Comparison of ENCODE assay signal across 1 cellular context in the genomic region with DNA sequence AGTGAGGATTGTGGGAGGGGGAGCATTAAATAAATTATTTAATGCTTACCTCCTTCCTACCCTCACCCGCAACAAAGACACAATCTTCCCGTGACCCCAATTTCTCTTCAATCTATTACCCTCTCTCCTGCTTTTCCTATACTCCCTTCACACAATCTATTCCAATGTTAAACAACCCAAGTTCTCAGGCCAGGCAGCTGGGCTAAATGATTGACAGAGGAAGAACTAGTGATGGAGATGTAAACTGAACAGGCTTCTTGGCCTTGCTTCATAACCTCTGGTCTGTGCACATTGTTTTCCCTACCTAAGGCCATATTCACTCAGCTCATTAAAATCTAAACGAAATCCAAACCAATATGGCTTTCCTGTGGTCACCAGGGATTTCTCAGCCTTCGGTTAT.
TF ChIP-seq lines count a peak whose summit lies in the region.

No MANE protein-coding gene starts in this region.

TF ChIP-seq in WTC11, 78 proteins besides CTCF, POLR2A, EP300 and RAD21 (continued from another document):
- TF ChIP-seq, protein P1, sequence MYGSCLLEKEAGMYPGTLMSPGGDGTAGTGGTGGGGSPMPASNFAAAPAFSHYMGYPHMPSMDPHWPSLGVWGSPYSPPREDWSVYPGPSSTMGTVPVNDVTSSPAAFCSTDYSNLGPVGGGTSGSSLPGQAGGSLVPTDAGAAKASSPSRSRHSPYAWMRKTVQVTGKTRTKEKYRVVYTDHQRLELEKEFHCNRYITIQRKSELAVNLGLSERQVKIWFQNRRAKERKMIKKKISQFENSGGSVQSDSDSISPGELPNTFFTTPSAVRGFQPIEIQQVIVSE (CRISPR knock-in tag; IDR thresholded peaks at IDR 0.05; ENCODE audit: borderline replicate concordance) = no peak
- TF ChIP-seq, protein P2, sequence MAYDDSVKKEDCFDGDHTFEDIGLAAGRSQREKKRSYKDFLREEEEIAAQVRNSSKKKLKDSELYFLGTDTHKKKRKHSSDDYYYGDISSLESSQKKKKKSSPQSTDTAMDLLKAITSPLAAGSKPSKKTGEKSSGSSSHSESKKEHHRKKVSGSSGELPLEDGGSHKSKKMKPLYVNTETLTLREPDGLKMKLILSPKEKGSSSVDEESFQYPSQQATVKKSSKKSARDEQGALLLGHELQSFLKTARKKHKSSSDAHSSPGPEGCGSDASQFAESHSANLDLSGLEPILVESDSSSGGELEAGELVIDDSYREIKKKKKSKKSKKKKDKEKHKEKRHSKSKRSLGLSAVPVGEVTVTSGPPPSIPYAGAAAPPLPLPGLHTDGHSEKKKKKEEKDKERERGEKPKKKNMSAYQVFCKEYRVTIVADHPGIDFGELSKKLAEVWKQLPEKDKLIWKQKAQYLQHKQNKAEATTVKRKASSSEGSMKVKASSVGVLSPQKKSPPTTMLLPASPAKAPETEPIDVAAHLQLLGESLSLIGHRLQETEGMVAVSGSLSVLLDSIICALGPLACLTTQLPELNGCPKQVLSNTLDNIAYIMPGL (CRISPR knock-in tag; IDR thresholded peaks at IDR 0.05) = no peak
- TF ChIP-seq MYBL2 (CRISPR knock-in tag; IDR thresholded peaks at IDR 0.05) (no peak), SMAD3 (CRISPR knock-in tag; IDR thresholded peaks at IDR 0.05; ENCODE audit: borderline replicate concordance) (no peak), GTF2I (CRISPR knock-in tag; conservative IDR thresholded peaks at IDR 0.05) (no peak), TEAD1 (CRISPR knock-in tag; IDR thresholded peaks at IDR 0.05) (no peak), FOXJ3 (CRISPR knock-in tag; IDR thresholded peaks at IDR 0.05; ENCODE audit: borderline replicate concordance) (no peak), ZNF396 (CRISPR knock-in tag; IDR thresholded peaks at IDR 0.05; ENCODE audit: borderline replicate concordance) (no peak)
- TF ChIP-seq, protein P3, sequence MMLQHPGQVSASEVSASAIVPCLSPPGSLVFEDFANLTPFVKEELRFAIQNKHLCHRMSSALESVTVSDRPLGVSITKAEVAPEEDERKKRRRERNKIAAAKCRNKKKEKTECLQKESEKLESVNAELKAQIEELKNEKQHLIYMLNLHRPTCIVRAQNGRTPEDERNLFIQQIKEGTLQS (CRISPR knock-in tag; conservative IDR thresholded peaks at IDR 0.05) = no peak
- TF ChIP-seq, protein P4, sequence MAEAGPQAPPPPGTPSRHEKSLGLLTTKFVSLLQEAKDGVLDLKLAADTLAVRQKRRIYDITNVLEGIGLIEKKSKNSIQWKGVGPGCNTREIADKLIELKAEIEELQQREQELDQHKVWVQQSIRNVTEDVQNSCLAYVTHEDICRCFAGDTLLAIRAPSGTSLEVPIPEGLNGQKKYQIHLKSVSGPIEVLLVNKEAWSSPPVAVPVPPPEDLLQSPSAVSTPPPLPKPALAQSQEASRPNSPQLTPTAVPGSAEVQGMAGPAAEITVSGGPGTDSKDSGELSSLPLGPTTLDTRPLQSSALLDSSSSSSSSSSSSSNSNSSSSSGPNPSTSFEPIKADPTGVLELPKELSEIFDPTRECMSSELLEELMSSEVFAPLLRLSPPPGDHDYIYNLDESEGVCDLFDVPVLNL (CRISPR knock-in tag; IDR thresholded peaks at IDR 0.05; ENCODE audit: borderline replicate concordance, low read depth) = no peak
- TF ChIP-seq, protein P5, sequence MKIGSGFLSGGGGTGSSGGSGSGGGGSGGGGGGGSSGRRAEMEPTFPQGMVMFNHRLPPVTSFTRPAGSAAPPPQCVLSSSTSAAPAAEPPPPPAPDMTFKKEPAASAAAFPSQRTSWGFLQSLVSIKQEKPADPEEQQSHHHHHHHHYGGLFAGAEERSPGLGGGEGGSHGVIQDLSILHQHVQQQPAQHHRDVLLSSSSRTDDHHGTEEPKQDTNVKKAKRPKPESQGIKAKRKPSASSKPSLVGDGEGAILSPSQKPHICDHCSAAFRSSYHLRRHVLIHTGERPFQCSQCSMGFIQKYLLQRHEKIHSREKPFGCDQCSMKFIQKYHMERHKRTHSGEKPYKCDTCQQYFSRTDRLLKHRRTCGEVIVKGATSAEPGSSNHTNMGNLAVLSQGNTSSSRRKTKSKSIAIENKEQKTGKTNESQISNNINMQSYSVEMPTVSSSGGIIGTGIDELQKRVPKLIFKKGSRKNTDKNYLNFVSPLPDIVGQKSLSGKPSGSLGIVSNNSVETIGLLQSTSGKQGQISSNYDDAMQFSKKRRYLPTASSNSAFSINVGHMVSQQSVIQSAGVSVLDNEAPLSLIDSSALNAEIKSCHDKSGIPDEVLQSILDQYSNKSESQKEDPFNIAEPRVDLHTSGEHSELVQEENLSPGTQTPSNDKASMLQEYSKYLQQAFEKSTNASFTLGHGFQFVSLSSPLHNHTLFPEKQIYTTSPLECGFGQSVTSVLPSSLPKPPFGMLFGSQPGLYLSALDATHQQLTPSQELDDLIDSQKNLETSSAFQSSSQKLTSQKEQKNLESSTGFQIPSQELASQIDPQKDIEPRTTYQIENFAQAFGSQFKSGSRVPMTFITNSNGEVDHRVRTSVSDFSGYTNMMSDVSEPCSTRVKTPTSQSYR (CRISPR knock-in tag; IDR thresholded peaks at IDR 0.05) = no peak
- TF ChIP-seq, protein P6, sequence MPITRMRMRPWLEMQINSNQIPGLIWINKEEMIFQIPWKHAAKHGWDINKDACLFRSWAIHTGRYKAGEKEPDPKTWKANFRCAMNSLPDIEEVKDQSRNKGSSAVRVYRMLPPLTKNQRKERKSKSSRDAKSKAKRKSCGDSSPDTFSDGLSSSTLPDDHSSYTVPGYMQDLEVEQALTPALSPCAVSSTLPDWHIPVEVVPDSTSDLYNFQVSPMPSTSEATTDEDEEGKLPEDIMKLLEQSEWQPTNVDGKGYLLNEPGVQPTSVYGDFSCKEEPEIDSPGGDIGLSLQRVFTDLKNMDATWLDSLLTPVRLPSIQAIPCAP (CRISPR knock-in tag; IDR thresholded peaks at IDR 0.05) = no peak
- TF ChIP-seq, protein P7, sequence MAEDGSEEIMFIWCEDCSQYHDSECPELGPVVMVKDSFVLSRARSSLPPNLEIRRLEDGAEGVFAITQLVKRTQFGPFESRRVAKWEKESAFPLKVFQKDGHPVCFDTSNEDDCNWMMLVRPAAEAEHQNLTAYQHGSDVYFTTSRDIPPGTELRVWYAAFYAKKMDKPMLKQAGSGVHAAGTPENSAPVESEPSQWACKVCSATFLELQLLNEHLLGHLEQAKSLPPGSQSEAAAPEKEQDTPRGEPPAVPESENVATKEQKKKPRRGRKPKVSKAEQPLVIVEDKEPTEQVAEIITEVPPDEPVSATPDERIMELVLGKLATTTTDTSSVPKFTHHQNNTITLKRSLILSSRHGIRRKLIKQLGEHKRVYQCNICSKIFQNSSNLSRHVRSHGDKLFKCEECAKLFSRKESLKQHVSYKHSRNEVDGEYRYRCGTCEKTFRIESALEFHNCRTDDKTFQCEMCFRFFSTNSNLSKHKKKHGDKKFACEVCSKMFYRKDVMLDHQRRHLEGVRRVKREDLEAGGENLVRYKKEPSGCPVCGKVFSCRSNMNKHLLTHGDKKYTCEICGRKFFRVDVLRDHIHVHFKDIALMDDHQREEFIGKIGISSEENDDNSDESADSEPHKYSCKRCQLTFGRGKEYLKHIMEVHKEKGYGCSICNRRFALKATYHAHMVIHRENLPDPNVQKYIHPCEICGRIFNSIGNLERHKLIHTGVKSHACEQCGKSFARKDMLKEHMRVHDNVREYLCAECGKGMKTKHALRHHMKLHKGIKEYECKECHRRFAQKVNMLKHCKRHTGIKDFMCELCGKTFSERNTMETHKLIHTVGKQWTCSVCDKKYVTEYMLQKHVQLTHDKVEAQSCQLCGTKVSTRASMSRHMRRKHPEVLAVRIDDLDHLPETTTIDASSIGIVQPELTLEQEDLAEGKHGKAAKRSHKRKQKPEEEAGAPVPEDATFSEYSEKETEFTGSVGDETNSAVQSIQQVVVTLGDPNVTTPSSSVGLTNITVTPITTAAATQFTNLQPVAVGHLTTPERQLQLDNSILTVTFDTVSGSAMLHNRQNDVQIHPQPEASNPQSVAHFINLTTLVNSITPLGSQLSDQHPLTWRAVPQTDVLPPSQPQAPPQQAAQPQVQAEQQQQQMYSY (CRISPR knock-in tag; IDR thresholded peaks at IDR 0.05) = no peak
- TF ChIP-seq, protein P8, sequence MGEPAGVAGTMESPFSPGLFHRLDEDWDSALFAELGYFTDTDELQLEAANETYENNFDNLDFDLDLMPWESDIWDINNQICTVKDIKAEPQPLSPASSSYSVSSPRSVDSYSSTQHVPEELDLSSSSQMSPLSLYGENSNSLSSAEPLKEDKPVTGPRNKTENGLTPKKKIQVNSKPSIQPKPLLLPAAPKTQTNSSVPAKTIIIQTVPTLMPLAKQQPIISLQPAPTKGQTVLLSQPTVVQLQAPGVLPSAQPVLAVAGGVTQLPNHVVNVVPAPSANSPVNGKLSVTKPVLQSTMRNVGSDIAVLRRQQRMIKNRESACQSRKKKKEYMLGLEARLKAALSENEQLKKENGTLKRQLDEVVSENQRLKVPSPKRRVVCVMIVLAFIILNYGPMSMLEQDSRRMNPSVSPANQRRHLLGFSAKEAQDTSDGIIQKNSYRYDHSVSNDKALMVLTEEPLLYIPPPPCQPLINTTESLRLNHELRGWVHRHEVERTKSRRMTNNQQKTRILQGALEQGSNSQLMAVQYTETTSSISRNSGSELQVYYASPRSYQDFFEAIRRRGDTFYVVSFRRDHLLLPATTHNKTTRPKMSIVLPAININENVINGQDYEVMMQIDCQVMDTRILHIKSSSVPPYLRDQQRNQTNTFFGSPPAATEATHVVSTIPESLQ (CRISPR knock-in tag; IDR thresholded peaks at IDR 0.05) = no peak
TF ChIP-seq in WTC11: peak in this region for 0.
